Comparison of ENCODE assay signal across 10 cellular contexts in the genomic region with DNA sequence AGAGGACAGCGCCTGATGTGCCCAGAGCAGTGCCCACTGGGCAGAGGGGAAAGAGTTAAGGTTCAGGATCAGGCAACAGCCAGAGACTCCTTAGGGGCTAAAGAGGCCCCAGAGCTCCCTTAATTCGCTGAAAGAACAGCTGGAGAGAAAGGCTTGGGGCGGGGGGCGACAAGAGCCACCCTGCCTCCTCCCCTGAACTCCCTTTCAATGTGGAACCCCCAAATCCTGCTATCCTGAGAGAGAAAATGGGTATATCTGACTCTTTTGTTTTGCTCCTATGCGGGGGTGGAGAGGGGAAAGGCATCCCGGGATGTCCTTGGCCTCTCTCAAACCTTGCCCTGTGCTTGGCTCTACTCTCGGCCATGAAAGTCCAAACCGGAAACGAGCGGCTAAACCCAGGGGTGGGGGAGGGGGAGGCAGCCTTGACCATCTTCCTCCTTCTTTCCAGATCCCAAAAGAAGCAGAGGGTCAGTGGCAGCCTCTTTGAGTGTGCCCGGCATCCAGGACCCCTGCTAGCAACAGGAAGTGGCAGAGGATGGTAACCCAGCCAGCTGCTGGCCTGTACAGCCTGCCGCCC. TPM values are rescaled to one million over a fixed set of nuclear protein-coding genes. Genes with fewer than 3 reads are reported as not detected.
DNase-seq lines count a peak whose midpoint lies in the region; ATAC-seq, FAIRE-seq and TF ChIP-seq lines count a peak whose summit lies in the region.
"Had no signal": no experiment of that assay in that cellular context is flagged by ENCODE, and none has a peak within 500 bp of the region (broad histone marks: within the 10 kb centered on the region; RNA-seq: fewer than 3 reads in every experiment).

No MANE protein-coding gene starts in this region.

- peak overlapping the region; percentile 69 for H3K9ac ChIP-seq in adipocyte (ENCODE audit: low read length)

- H3K4me2 ChIP-seq in hepatocyte: peak overlapping the region; percentile 68

- peaks cover 65% of the 10 kb centered on the region for H3K4me1 ChIP-seq in adipocyte (ENCODE audit: control insufficient read depth, insufficient read depth, low read length)
- H3K4me1 ChIP-seq in hepatocyte (ENCODE audit: insufficient read depth): peaks cover 10% of the 10 kb centered on the region
- peaks cover 58 to 77% of the 10 kb centered on the region in 2 donors for H3K4me1 ChIP-seq in gastrocnemius medialis

- ATAC-seq in gastrocnemius medialis: peak in 1 of 2 donors; percentile 25
- no peak for ATAC-seq in HG03097 (IDR thresholded peaks at IDR 0.05; ENCODE audit: low FRiP score, unreplicated experiment)

- peak overlapping the region; percentile 48 for H3K27ac ChIP-seq in hepatocyte
- H3K27ac ChIP-seq in gastrocnemius medialis: peak overlapping the region; percentile 95 to 99 (median 96)

- in situ Hi-C loops in gastrocnemius medialis (cut with MboI; ENCODE audit: low sequenced_read_pairs in 4 of 4): no loop called here

- H3K9me2 ChIP-seq in hepatocyte (replicated peaks; ENCODE audit: insufficient read depth): no peaks in the 10 kb centered on the region

- no peaks in the 10 kb centered on the region for H3K27me3 ChIP-seq in adipocyte (replicated peaks; ENCODE audit: control insufficient read depth, insufficient read depth, low read length)
- no peaks in the 10 kb centered on the region for H3K27me3 ChIP-seq in hepatocyte
- H3K27me3 ChIP-seq in gastrocnemius medialis: no peaks in the 10 kb centered on the region

- no peak for TF ChIP-seq POLR2A in gastrocnemius medialis (IDR thresholded peaks at IDR 0.05)

- no peak for TF ChIP-seq CTCF in hepatocyte (IDR thresholded peaks at IDR 0.05; ENCODE audit: poor library complexity)
- TF ChIP-seq CTCF in gastrocnemius medialis (IDR thresholded peaks at IDR 0.05 in 4 of 5, conservative IDR thresholded peaks at IDR 0.05 in 1 of 5): no peak

- intact Hi-C loops in gastrocnemius medialis (cut with DNase I; ENCODE audit: low total_unique reads): no loop called here

- FAIRE-seq in RCC 7860 (lab: Jason Lieb, UNC): no peak

- 56% methylated on average over 12 of the region's 12 CpGs for WGBS in hepatocyte (ENCODE audit: low lambda C conversion rate, missing lambda C conversion rate)

- H3K36me3 ChIP-seq in adipocyte (ENCODE audit: control insufficient read depth, insufficient read depth, low read length, severe bottlenecking) (peaks cover 3% of the 10 kb centered on the region), hepatocyte (replicated peaks; ENCODE audit: insufficient read depth, low read depth) (no peaks in the 10 kb centered on the region), gastrocnemius medialis (no peaks in the 10 kb centered on the region)

- no peak overlapping the region for H2AFZ ChIP-seq in hepatocyte

- H3K4me3 ChIP-seq in adipocyte (ENCODE audit: low read length): peak overlapping the region; percentile 70
- H3K4me3 ChIP-seq in hepatocyte: no peak overlapping the region
- H3K4me3 ChIP-seq in gastrocnemius medialis: peak overlapping the region; percentile 43 to 51 (median 47)

- H3K9me3 ChIP-seq in adipocyte (ENCODE audit: control insufficient read depth, low read length) (no peaks in the 10 kb centered on the region), hepatocyte (ENCODE audit: low read depth) (no peaks in the 10 kb centered on the region), gastrocnemius medialis (no peaks in the 10 kb centered on the region)

- H3K79me2 ChIP-seq in hepatocyte: peaks cover 64% of the 10 kb centered on the region

- DNase-seq in EH (ENCODE audit: low read depth): peak; percentile 52
- DNase-seq in adipocyte (ENCODE audit: low read depth): no peak
- no peak for DNase-seq in hepatocyte (ENCODE audit: low spot score)
- DNase-seq in gastrocnemius medialis: peak in 1 of 2 donors; percentile 69
- no peak for DNase-seq in iPS-NIHi7 (ENCODE audit: extremely low spot score)
- no peak for DNase-seq in T1000 (lab: John Stamatoyannopoulos, UW)
- no peak for DNase-seq in RCC 7860 (ENCODE audit: low spot score)
- DNase-seq: NCI-H1417 had no signal

- peaks cover 5% of the 10 kb centered on the region for H4K20me1 ChIP-seq in hepatocyte (ENCODE audit: insufficient read depth, poor library complexity, severe bottlenecking)

RNA-seq across cellular contexts. Expression of a gene that starts 4.7 kb away (rescaled TPM):
- total RNA-seq in hepatocyte (29.0 and 41.5 TPM in 2 replicates), gastrocnemius medialis (100 to 1,000 TPM in 3 of 4 donors, 10 to 100 TPM in 1; 74.7 to 180 (median 147) TPM)
- polyA plus RNA-seq in hepatocyte: 12.2 and 13.4 TPM in 2 replicates

RNA-seq across cellular contexts. Expression of a gene that starts 22.3 kb away (rescaled TPM):
- 25.6 and 35.8 TPM in 2 replicates for total RNA-seq in hepatocyte
- 44.8 and 45.6 TPM in 2 replicates for polyA plus RNA-seq in hepatocyte
- total RNA-seq in gastrocnemius medialis: 10 to 100 TPM; 15.1 to 71.8 (median 40.2) TPM

RNA-seq across cellular contexts. Expression of a gene that starts 23.5 kb away (rescaled TPM):
- total RNA-seq in hepatocyte (5.1 and 7.3 TPM in 2 replicates), gastrocnemius medialis (1 to 10 TPM in 3 of 4 donors, not detected in 1; 1.2 to 4.1 (median 1.5) TPM)
- polyA plus RNA-seq in hepatocyte: 10.0 and 12.4 TPM in 2 replicates

RNA-seq across cellular contexts. Expression of a gene that starts 27.3 kb away (rescaled TPM):
- total RNA-seq in hepatocyte (not detected in 2 replicates), gastrocnemius medialis (not detected)
- not detected in 2 replicates for polyA plus RNA-seq in hepatocyte
- total RNA-seq: renal cortical epithelial cell had no signal

RNA-seq across cellular contexts. Expression of a gene that starts 40.3 kb away (rescaled TPM):
- total RNA-seq in hepatocyte: 3.7 and 4.9 TPM in 2 replicates
- 12.5 and 13.1 TPM in 2 replicates for polyA plus RNA-seq in hepatocyte
- 1 to 10 TPM; 1.8 to 8.0 (median 5.7) TPM for total RNA-seq in gastrocnemius medialis
